22 cellular contexts compared by ENCODE assay signal in the genomic region with DNA sequence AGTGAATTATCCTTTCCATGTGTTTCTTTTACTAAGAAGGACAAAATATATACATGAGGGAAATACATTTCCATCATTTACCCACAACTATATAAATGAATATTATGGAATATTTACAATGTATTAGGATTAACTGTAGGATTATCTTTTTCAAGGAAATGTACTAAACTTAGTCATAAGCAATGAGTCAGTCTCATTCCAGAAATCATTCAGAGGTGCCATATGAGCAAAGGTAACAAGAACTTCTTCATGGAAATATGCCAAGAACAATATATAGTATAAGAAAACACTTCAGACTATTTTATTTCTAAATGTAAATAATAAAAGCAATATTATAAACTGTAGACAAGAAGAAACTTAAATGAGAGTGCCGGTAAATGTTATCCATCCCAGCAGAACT.
A peak's percentile ranks its signal among the peaks of the same experiment; 100 is the strongest.
DNase-seq lines count a peak whose midpoint lies in the region; ATAC-seq and TF ChIP-seq lines count a peak whose summit lies in the region.
"Had no signal": no experiment of that assay in that cellular context is flagged by ENCODE, and none has a peak within 500 bp of the region (broad histone marks: within the 10 kb centered on the region; RNA-seq: fewer than 3 reads in every experiment).

No MANE protein-coding gene starts in this region.

- DNase-seq in PC-3 (peak; percentile 87), epithelial cell of esophagus (ENCODE audit: low read depth) (peak; percentile 84), iris pigment epithelial cell (ENCODE audit: low read depth) (peak; percentile 68), NCI-H2227 treated with DMSO at 0.1 percent for 48 hours (lab: John Stamatoyannopoulos, UW) (no peak), DMS79 (lab: John Stamatoyannopoulos, UW) (no peak), HuH-7.5 (ENCODE audit: low spot score) (no peak)
- DNase-seq: activated CD4-positive, alpha-beta T cell treated with anti-CD3 and anti-CD28 coated beads for 36 hours; activated naive CD4-positive, alpha-beta T cell treated with Interleukin-2 at 50 U/mL for 16 hours; activated T-cell treated with anti-CD3 and anti-CD28 coated beads, Interleukin-2, amount 50 U/mL, for 48 hours; amniotic stem cell; CD8-positive, alpha-beta T cell; dorsolateral prefrontal cortex; KG1; NCI-H1092; NCI-H2029 treated with DMSO at 0.1 percent for 48 hours; stimulated activated CD4-positive, alpha-beta T cell treated with anti-CD3 and anti-CD28 coated beads, Interleukin-2, amount 100 ng/mL, for 48 hours; stimulated activated naive B cell treated with anti-CD40 and anti-IgM and Interleukin-4, amounts not matched to agents 10 μg/mL and 1 μg/mL and 100 μg/mL, for 72 hours; testis had no signal

- H3F3A ChIP-seq in PC-3 (ENCODE audit: low read length, unreplicated experiment) = peaks cover 7% of the 10 kb centered on the region

- no peaks in the 10 kb centered on the region for H3K9me2 ChIP-seq in PC-3 (replicated peaks; ENCODE audit: low read length)

- H3K4me1 ChIP-seq in PC-3 (ENCODE audit: insufficient read depth, low read length) = peaks cover 37% of the 10 kb centered on the region
- H3K4me1 ChIP-seq: HAP-1, SJSA1, testis had no signal

- BruUV-seq in PC-3 (replicated peaks; lab: Mats Ljungman, UMichigan) = no TSS peak

- ATAC-seq in PC-3 (peak; percentile 80), GM21619 (IDR thresholded peaks at IDR 0.05; ENCODE audit: unreplicated experiment) (no peak)
- ATAC-seq: activated CD4-positive, alpha-beta T cell treated with anti-CD3 and anti-CD28 coated beads for 36 hours; CD8-positive, alpha-beta T cell; GM12878; stimulated activated naive B cell treated with anti-CD40 and anti-IgM and Interleukin-4, amounts not matched to agents 10 μg/mL and 1 μg/mL and 100 μg/mL, for 72 hours had no signal

- CTCF ChIA-PET in PC-3 (lab: Charles Lee) = no interaction called here

- no peaks in the 10 kb centered on the region for H4K20me1 ChIP-seq in PC-3 (ENCODE audit: low read length)

- TF ChIP-seq CTCF in PC-3 (conservative IDR thresholded peaks at IDR 0.05; ENCODE audit: low read depth, low read length) (no peak), epithelial cell of esophagus (IDR thresholded peaks at IDR 0.05; ENCODE audit: insufficient read depth, low read depth, low read length, missing control alignments) (no peak)

- POLR2A ChIA-PET in PC-3 (lab: Charles Lee; ENCODE audit: unreplicated experiment) = no interaction called here

- intact Hi-C loops in PC-3 (cut with micrococcal nuclease) = no loop called here

- H3K79me2 ChIP-seq in PC-3 (ENCODE audit: low read length) = no peaks in the 10 kb centered on the region

- no peak overlapping the region for H3K9ac ChIP-seq in PC-3 (ENCODE audit: low read length)

- H3K4me3 ChIP-seq in PC-3 (ENCODE audit: low read length) (no peak overlapping the region), epithelial cell of esophagus (ENCODE audit: low read length) (no peak overlapping the region)
- H3K4me3 ChIP-seq: dorsolateral prefrontal cortex, GM12878, HAP-1, SJSA1, testis had no signal

- peak overlapping the region; percentile 65 for H3K27ac ChIP-seq in PC-3 (ENCODE audit: low read length)
- H3K27ac ChIP-seq: dorsolateral prefrontal cortex, SJSA1, testis had no signal

- no peak overlapping the region for H2AFZ ChIP-seq in PC-3 (ENCODE audit: low read length)

- peak overlapping the region; percentile 52 for H3K4me2 ChIP-seq in PC-3 (ENCODE audit: low read length)

- H3K27me3 ChIP-seq in PC-3 (ENCODE audit: low read length) = no peaks in the 10 kb centered on the region
- H3K27me3 ChIP-seq: dorsolateral prefrontal cortex, SJSA1, testis had no signal

- no peaks in the 10 kb centered on the region for H3K9me3 ChIP-seq in PC-3 (ENCODE audit: low read length)
- H3K9me3 ChIP-seq: HAP-1, SJSA1, testis had no signal

- H3K36me3 ChIP-seq in PC-3 (ENCODE audit: low read depth, low read length) = no peaks in the 10 kb centered on the region
- H3K36me3 ChIP-seq: HAP-1, SJSA1 had no signal

Comparison
In these comparisons a context has a peak if more than half of its experiments do, and no peak if none do; other contexts are left out.
1. DNase-seq: peak in PC-3 (single experiment), epithelial cell of esophagus (single experiment) and iris pigment epithelial cell (single experiment); none in NCI-H2227 treated with DMSO at 0.1 percent for 48 hours (single experiment), DMS79 (single experiment) and HuH-7.5 (single experiment).